20 cellular contexts compared by ENCODE assay signal in the genomic region with DNA sequence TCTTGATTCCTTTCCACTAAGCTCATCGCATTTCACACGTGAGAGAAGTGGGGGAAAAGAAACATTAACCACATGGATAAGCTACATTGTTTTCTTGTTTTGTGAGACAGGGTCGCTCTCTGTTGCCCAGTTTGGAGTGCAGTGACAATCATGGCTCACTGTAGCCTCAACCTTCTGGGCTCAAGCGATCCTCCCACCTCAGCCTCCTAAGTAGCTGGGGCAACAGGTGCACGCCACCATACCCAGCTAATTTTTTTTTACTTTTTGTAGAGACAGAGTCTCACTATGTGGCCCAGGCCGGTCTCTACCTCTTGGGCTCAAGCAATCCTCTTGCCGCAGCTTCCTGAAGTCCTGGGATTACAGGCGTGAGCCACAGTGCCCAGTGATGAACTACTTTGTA. TPM values are rescaled to one million over a fixed set of nuclear protein-coding genes. Genes with fewer than 3 reads are reported as not detected.
DNase-seq lines count a peak whose midpoint lies in the region; ATAC-seq and TF ChIP-seq lines count a peak whose summit lies in the region.
"Had no signal": no experiment of that assay in that cellular context is flagged by ENCODE, and none has a peak within 500 bp of the region (broad histone marks: within the 10 kb centered on the region; RNA-seq: fewer than 3 reads in every experiment).

No MANE protein-coding gene starts in this region.

- no peak overlapping the region for H3K4me3 ChIP-seq in BLaER1
- H3K4me3 ChIP-seq in GM06990 (replicated peaks; ENCODE audit: low read depth, low read length), result peak overlapping the region; percentile 86
- H3K4me3 ChIP-seq in right lobe of liver, result no peak overlapping the region

- TF ChIP-seq CTCF in GM06990 (IDR thresholded peaks at IDR 0.05; ENCODE audit: insufficient read depth, low read length, poor library complexity, severe bottlenecking), result no peak
- TF ChIP-seq CTCF in activated CD8-positive, alpha-beta T cell treated with anti-CD3 and anti-CD28 coated beads for 36 hours (IDR thresholded peaks at IDR 0.05), result no peak
- no peak for TF ChIP-seq CTCF in right lobe of liver (IDR thresholded peaks at IDR 0.05)

- peaks cover 77% of the 10 kb centered on the region for H4K20me1 ChIP-seq in BLaER1

- no peak for TF ChIP-seq POLR2A in right lobe of liver (IDR thresholded peaks at IDR 0.05)

- no peaks in the 10 kb centered on the region for H3K27me3 ChIP-seq in BLaER1
- H3K27me3 ChIP-seq in GM06990 (replicated peaks; ENCODE audit: control insufficient read depth, insufficient read depth, low read length), result no peaks in the 10 kb centered on the region
- H3K27me3 ChIP-seq in right lobe of liver, result no peaks in the 10 kb centered on the region

- H3K27ac ChIP-seq in BLaER1, result peak overlapping the region; percentile 12; the same call in 1 of the 2 replicates
- H3K27ac ChIP-seq in right lobe of liver, result peak overlapping the region in 2 of 3 donors; percentile 64 to 98
- H3K27ac ChIP-seq: epithelial cell of prostate had no signal

- CTCF ChIA-PET in activated CD8-positive, alpha-beta T cell treated with anti-CD3 and anti-CD28 coated beads for 36 hours (lab: Charles Lee), result interaction anchor here (1.0 to 2.6 kb wide), 7 partner anchors 9 to 301 kb away, joined by 3 to 15 read pairs (median 4); no protein-coding TSS in a partner anchor

- POLR2A ChIA-PET in activated CD8-positive, alpha-beta T cell treated with anti-CD3 and anti-CD28 coated beads for 36 hours (lab: Charles Lee), result interaction anchor here (0.6 to 1.8 kb wide), 6 partner anchors 9 to 253 kb away, joined by 3 to 5 read pairs (median 3); no protein-coding TSS in a partner anchor

- no peak for DNase-seq in GM06990 (ENCODE audit: extremely low read depth, insufficient read length)
- DNase-seq in activated CD8-positive, alpha-beta T cell treated with anti-CD3 and anti-CD28 coated beads for 36 hours, result no peak
- DNase-seq in right lobe of liver, result no peak
- no peak for DNase-seq in NCI-H82 (lab: John Stamatoyannopoulos, UW)
- no peak for DNase-seq in NCI-H2196 (lab: John Stamatoyannopoulos, UW; ENCODE audit: unreplicated experiment)
- DNase-seq: activated gamma-delta T cell; C1 segment of cervical spinal cord; central memory CD4-positive, alpha-beta T cell; GDM1; glutamatergic neuron; NCI-H2081; NK-92 treated with Interleukin-12 subunit alpha and Interleukin-12 subunit beta, amount 100 ng/mL, for 24 hours; retina; stimulated activated CD4-positive, alpha-beta T cell treated with anti-CD3 and anti-CD28 coated beads, Interleukin-4, amount 100 ng/mL, for 24 hours; stimulated activated naive CD4-positive, alpha-beta T cell had no signal

- ATAC-seq in activated CD8-positive, alpha-beta T cell treated with anti-CD3 and anti-CD28 coated beads for 36 hours, result no peak
- no peak for ATAC-seq in right lobe of liver
- ATAC-seq in GM19324 (IDR thresholded peaks at IDR 0.05; ENCODE audit: low FRiP score, unreplicated experiment), result no peak
- no peak for ATAC-seq in activated CD4-positive, CD25-positive, alpha-beta regulatory T cell treated with anti-CD3 and anti-CD28 coated beads, Interleukin-2, amount 50 U/mL, for 24 hours
- ATAC-seq: WTC11 had no signal

- peak overlapping the region; percentile 96 for H3K4me3 Mint-ChIP-seq in activated CD8-positive, alpha-beta T cell treated with anti-CD3 and anti-CD28 coated beads for 36 hours
- H3K4me3 Mint-ChIP-seq: WTC11 had no signal

- peaks cover 21% of the 10 kb centered on the region for H3K36me3 ChIP-seq in BLaER1
- no peaks in the 10 kb centered on the region for H3K36me3 ChIP-seq in GM06990 (ENCODE audit: control insufficient read depth, insufficient read depth, low read length)
- no peaks in the 10 kb centered on the region for H3K36me3 ChIP-seq in right lobe of liver

- peak overlapping the region; percentile 93 for H3K4me2 ChIP-seq in BLaER1

- 78% methylated on average over 8 of the region's 8 CpGs for WGBS in right lobe of liver (ENCODE audit: insufficient coverage, low coverage, low lambda C conversion rate, missing lambda C conversion rate)

- H3K9me3 ChIP-seq in BLaER1 (no peaks in the 10 kb centered on the region), right lobe of liver (no peaks in the 10 kb centered on the region)

- peaks cover 43% of the 10 kb centered on the region for H3K36me3 Mint-ChIP-seq in activated CD8-positive, alpha-beta T cell treated with anti-CD3 and anti-CD28 coated beads for 36 hours (ENCODE audit: low read depth)
- H3K36me3 Mint-ChIP-seq: WTC11 had no signal

- no peaks in the 10 kb centered on the region for H3K9me3 Mint-ChIP-seq in activated CD8-positive, alpha-beta T cell treated with anti-CD3 and anti-CD28 coated beads for 36 hours
- H3K9me3 Mint-ChIP-seq: WTC11 had no signal

- intact Hi-C loops in activated CD8-positive, alpha-beta T cell treated with anti-CD3 and anti-CD28 coated beads for 36 hours (cut with micrococcal nuclease), result loop anchor here (5.0 kb wide), 4 partner anchors 40 to 250 kb away; partner anchors contain the start of gene ANKH
- intact Hi-C loops in right lobe of liver (cut with DNase I), result no loop called here

- no peaks in the 10 kb centered on the region for H3K27me3 Mint-ChIP-seq in activated CD8-positive, alpha-beta T cell treated with anti-CD3 and anti-CD28 coated beads for 36 hours

- peaks cover 68% of the 10 kb centered on the region for H3K4me1 Mint-ChIP-seq in activated CD8-positive, alpha-beta T cell treated with anti-CD3 and anti-CD28 coated beads for 36 hours (ENCODE audit: low read depth)

- peak overlapping the region; percentile 94 for H3K27ac Mint-ChIP-seq in activated CD8-positive, alpha-beta T cell treated with anti-CD3 and anti-CD28 coated beads for 36 hours
- H3K27ac Mint-ChIP-seq: WTC11 had no signal

- H3K4me1 ChIP-seq in BLaER1, result peaks cover 79% of the 10 kb centered on the region
- peaks cover 0 to 74% (median 23%) of the 10 kb centered on the region in 4 donors for H3K4me1 ChIP-seq in right lobe of liver

- H3K9ac ChIP-seq in BLaER1, result 0 out of 2 replicates have a peak overlapping the region, but pooled peaks have one; percentile 2

RNA-seq across cellular contexts. Expression of gene OTULIN, which starts 2.8 kb away (rescaled TPM):
- total RNA-seq in activated CD8-positive, alpha-beta T cell treated with anti-CD3 and anti-CD28 coated beads for 36 hours, result 10 to 100 TPM; 59.6 to 60.5 TPM
- total RNA-seq in right lobe of liver, result 10 to 100 TPM; 25.2 to 34.8 (median 29.2) TPM
